ENCODE assay signal across 17 cellular contexts in genomic region chrX:10395643-10396042, GRCh38.
"Had no signal": no experiment of that assay in that cellular context is flagged by ENCODE, and none has a peak within 500 bp of the region (broad histone marks: within the 10 kb centered on the region; RNA-seq: fewer than 3 reads in every experiment).

No MANE protein-coding gene starts in this region.

- H3K4me1 ChIP-seq: adrenal gland, lower lobe of right lung, prostate gland, tibial artery had no signal

- H3K4me3 ChIP-seq: adrenal gland, lower lobe of right lung, prostate gland, skin epidermis, tibial artery had no signal

- H3K27me3 ChIP-seq: adrenal gland, tibial artery had no signal

- ATAC-seq: activated CD8-positive, alpha-beta T cell treated with anti-CD3 and anti-CD28 coated beads for 36 hours; activated T-cell treated with anti-CD3 and anti-CD28 coated beads, Interleukin-2, amount 50 U/mL, for 4 hours; esophagus mucosa; left cardiac atrium; lower lobe of right lung; right cardiac atrium; WTC11 had no signal

- H3K36me3 ChIP-seq: adrenal gland, lower lobe of right lung, prostate gland, tibial artery had no signal

- DNase-seq: activated CD4-positive, alpha-beta T cell treated with anti-CD3 and anti-CD28 coated beads for 4 hours; activated CD8-positive, alpha-beta T cell treated with anti-CD3 and anti-CD28 coated beads for 36 hours; activated effector memory CD4-positive, alpha-beta T cell treated with anti-CD3 and anti-CD28 coated beads, Interleukin-2, amount 50 U/mL, for 16 hours; activated T-cell treated with anti-CD3 and anti-CD28 coated beads, Interleukin-2, amount 50 U/mL, for 4 hours; adrenal gland; left cardiac atrium; lower lobe of right lung; nephron progenitor cell; right cardiac atrium; stimulated activated CD4-positive, alpha-beta T cell treated with anti-CD3 and anti-CD28 coated beads, Interleukin-15, amount 100 ng/mL, for 24 hours; stimulated activated CD4-positive, alpha-beta T cell treated with anti-CD3 and anti-CD28 coated beads, Interleukin-4, amount 100 ng/mL, for 1 hour; stimulated activated naive CD4-positive, alpha-beta T cell; tibial artery had no signal

- H3K9me3 ChIP-seq: adrenal gland, lower lobe of right lung, prostate gland, tibial artery had no signal

- H3K27ac ChIP-seq: adrenal gland, lower lobe of right lung, prostate gland, skin epidermis, tibial artery had no signal
